Comparison of ENCODE assay signal across 1 cellular context in genomic region chr17:27457405-27457730, GRCh38.
TF ChIP-seq lines count a peak whose summit lies in the region.

No MANE protein-coding gene starts in this region.

TF ChIP-seq in GM12878, 131 proteins besides CTCF, POLR2A, EP300 and RAD21 (continued from another document):
- TF ChIP-seq E4F1 (IDR thresholded peaks at IDR 0.05; ENCODE audit: borderline replicate concordance, partially characterized antibody) (no peak), ZSCAN29 (IDR thresholded peaks at IDR 0.05) (no peak), FOXK2 (IDR thresholded peaks at IDR 0.05) (no peak), SKIL (IDR thresholded peaks at IDR 0.05; ENCODE audit: low read depth, poor library complexity, severe bottlenecking) (no peak), TARDBP (IDR thresholded peaks at IDR 0.05; ENCODE audit: borderline replicate concordance) (no peak), ATF7 (IDR thresholded peaks at IDR 0.05; ENCODE audit: low read depth) (no peak), FOS (IDR thresholded peaks at IDR 0.05; ENCODE audit: borderline replicate concordance, extremely low read depth, insufficient read length) (no peak), ELK1 (IDR thresholded peaks at IDR 0.05; ENCODE audit: low read depth, low read length) (no peak), SUPT20H (IDR thresholded peaks at IDR 0.05; ENCODE audit: borderline replicate concordance, control insufficient read depth, low read depth, low read length) (no peak), STAT1 (conservative IDR thresholded peaks at IDR 0.05) (no peak), NBN (IDR thresholded peaks at IDR 0.05) (no peak), CEBPZ (IDR thresholded peaks at IDR 0.05; ENCODE audit: low read depth, low read length) (no peak), USF1 (IDR thresholded peaks at IDR 0.05; ENCODE audit: borderline replicate concordance, extremely low read length, insufficient read depth, low read depth, low read length) (no peak), ATF3 (IDR thresholded peaks at IDR 0.05; ENCODE audit: borderline replicate concordance, extremely low read depth, low read depth, low read length) (no peak)
TF ChIP-seq in GM12878: peak in this region for 0.
